Comparison of ENCODE assay signal across 9 cellular contexts in the genomic region with DNA sequence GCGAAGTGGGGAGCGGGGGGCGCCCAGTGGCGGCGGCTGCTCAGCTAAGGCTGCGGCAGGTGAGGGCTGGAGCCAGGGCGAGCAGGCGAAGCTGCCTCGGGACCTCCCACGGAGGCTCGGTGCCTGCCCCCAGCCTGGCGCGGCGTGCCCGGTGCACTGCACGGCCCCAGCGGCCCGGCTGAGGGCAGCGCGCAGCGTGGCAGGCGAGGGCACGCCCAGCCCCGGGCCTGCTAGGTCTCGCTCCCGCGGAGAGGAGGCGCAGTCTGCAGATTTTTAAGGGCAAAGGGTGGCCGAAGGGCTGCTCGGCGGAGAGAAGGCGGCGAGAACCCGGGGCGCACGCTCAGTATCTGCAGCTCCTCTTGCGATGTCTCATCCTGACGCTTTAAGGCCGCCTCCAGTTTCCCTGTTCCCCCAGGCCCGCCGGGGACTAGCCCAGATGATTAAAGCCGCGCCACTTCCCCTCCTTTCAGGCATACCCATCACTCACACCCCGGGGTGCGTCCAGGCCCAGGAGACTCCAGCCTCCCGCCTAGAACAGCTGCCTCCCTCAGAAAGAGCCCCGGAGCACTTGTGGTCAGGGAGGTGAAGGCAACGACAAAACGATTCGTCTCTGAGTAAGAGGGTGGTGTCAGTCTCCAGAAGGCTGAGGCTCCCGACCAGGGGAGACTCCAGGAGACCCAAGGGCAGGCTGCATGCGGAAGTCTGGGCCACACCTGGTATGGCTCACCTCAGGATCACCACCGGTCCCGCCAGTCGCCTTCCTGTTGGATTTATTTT. TPM values are rescaled to one million over a fixed set of nuclear protein-coding genes. Genes with fewer than 3 reads are reported as not detected.
A peak's percentile ranks its signal among the peaks of the same experiment; 100 is the strongest.
DNase-seq lines count a peak whose midpoint lies in the region; ATAC-seq and TF ChIP-seq lines count a peak whose summit lies in the region.
"Had no signal": no experiment of that assay in that cellular context is flagged by ENCODE, and none has a peak within 500 bp of the region (broad histone marks: within the 10 kb centered on the region; RNA-seq: fewer than 3 reads in every experiment).

A gene with protein sequence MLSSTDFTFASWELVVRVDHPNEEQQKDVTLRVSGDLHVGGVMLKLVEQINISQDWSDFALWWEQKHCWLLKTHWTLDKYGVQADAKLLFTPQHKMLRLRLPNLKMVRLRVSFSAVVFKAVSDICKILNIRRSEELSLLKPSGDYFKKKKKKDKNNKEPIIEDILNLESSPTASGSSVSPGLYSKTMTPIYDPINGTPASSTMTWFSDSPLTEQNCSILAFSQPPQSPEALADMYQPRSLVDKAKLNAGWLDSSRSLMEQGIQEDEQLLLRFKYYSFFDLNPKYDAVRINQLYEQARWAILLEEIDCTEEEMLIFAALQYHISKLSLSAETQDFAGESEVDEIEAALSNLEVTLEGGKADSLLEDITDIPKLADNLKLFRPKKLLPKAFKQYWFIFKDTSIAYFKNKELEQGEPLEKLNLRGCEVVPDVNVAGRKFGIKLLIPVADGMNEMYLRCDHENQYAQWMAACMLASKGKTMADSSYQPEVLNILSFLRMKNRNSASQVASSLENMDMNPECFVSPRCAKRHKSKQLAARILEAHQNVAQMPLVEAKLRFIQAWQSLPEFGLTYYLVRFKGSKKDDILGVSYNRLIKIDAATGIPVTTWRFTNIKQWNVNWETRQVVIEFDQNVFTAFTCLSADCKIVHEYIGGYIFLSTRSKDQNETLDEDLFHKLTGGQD (minus strand): TSS at position 158 of the 777 bp plus-strand sequence. CDS start 3,476 bp downstream, outside the sequence.

- 0 out of 2 replicates have a peak, but pooled peaks have one; percentile 26 for TF ChIP-seq CTCF in BJ (IDR thresholded peaks at IDR 0.05; ENCODE audit: insufficient read depth, low read depth, low read length)

- H3K27ac ChIP-seq in HUES64 (ENCODE audit: low read depth, low read length) = peak within 1 kb of the TSS; percentile 28; the same call in 1 of the 2 replicates
- peak within 1 kb of the TSS; percentile 72 for H3K27ac ChIP-seq in SJCRH30

- POLR2A ChIA-PET in BJ (lab: Charles Lee) = no interaction called here

- H3K4me1 ChIP-seq in HUES64 (ENCODE audit: insufficient read depth, low read length) (peaks cover 32% of the 10 kb centered on the region), SJCRH30 (peaks cover 5% of the 10 kb centered on the region; the same call in 1 of the 2 replicates)

- CTCF ChIA-PET in BJ (lab: Yijun Ruan, JAX) = interaction anchor here (1.7 kb wide), 1 partner anchor 594 kb away, joined by 4 read pairs; no protein-coding TSS in a partner anchor

- H3K4me3 ChIP-seq in BJ (ENCODE audit: low read depth, low read length) = peak within 1 kb of the TSS; percentile 42
- peak within 1 kb of the TSS; percentile 72 for H3K4me3 ChIP-seq in HUES64 (ENCODE audit: low read length)
- peak within 1 kb of the TSS; percentile 65 for H3K4me3 ChIP-seq in SJCRH30

- WGBS in HUES64 = 4% methylated on average over 55 of the region's 55 CpGs

- H3K36me3 ChIP-seq in BJ (ENCODE audit: control insufficient read depth, insufficient read depth, low read length) (no peaks in the 10 kb centered on the region), HUES64 (ENCODE audit: insufficient read depth, low read length) (peaks cover 2% of the 10 kb centered on the region), SJCRH30 (no peaks in the 10 kb centered on the region)

- H3K9me3 ChIP-seq in HUES64 (ENCODE audit: insufficient read depth, low read depth, low read length) (no peaks in the 10 kb centered on the region), SJCRH30 (replicated peaks) (no peaks in the 10 kb centered on the region)

- H3K9ac ChIP-seq in HUES64 (ENCODE audit: low read depth, low read length) = peak within 1 kb of the TSS; percentile 71

- H3K27me3 ChIP-seq in BJ (ENCODE audit: control insufficient read depth, insufficient read depth, low read length) (no peaks in the 10 kb centered on the region; the same call in 1 of the 2 replicates), HUES64 (ENCODE audit: insufficient read depth, low read length) (peaks cover 18% of the 10 kb centered on the region), SJCRH30 (no peaks in the 10 kb centered on the region)

- peak; percentile 50 for ATAC-seq in GM19043 (IDR thresholded peaks at IDR 0.05; ENCODE audit: low read depth, unreplicated experiment)

- no peak for DNase-seq in BJ (ENCODE audit: low read depth)
- peak; percentile 94 for DNase-seq in SJCRH30
- DNase-seq in cerebellum (ENCODE audit: low spot score) = peak; percentile 8
- peak; percentile 61 for DNase-seq in kidney glomerular epithelial cell (lab: John Stamatoyannopoulos, UW)
- DNase-seq in stimulated activated CD4-positive, alpha-beta T cell treated with anti-CD3 and anti-CD28 coated beads, Interleukin-2, amount 100 ng/mL, for 48 hours = peak; percentile 23 to 25
- no peak for DNase-seq in cerebellar cortex (ENCODE audit: low spot score)

RNA-seq across cellular contexts. Expression of the gene that starts here (rescaled TPM):
- 0.53 and 1.1 TPM in 2 replicates for polyA plus RNA-seq in BJ (2011; rRNA removed)
- 0.19 and 0.21 TPM in 2 replicates for polyA minus RNA-seq in BJ (2011; rRNA and poly(A)+ RNA removed)
- 8.5 TPM for polyA plus RNA-seq in HUES64 (2013, experiment 1 of 2)
- polyA plus RNA-seq in HUES64 (2013, experiment 2 of 2) = 8.0 TPM
- total RNA-seq in SJCRH30 (2014; rRNA removed; shearing (Covaris generic)) = 4.7 and 5.7 TPM in 2 replicates
- total RNA-seq in cerebellum = 1.1 TPM
- polyA plus RNA-seq: IgD-negative memory B cell had no signal

Comparison
In these comparisons a context has a peak if more than half of its experiments do, and no peak if none do; other contexts are left out.
1. DNase-seq: peak in SJCRH30 (2 of 2), cerebellum (single experiment), kidney glomerular epithelial cell (single experiment) and stimulated activated CD4-positive, alpha-beta T cell treated with anti-CD3 and anti-CD28 coated beads, Interleukin-2, amount 100 ng/mL, for 48 hours (2 of 2); none in BJ (single experiment) and cerebellar cortex (single experiment).
2. Peak in every context shown above with its lines, with median percentiles within 50 percentile points of each other: H3K4me3 ChIP-seq.